ENCODE assay signal across 8 cellular contexts in genomic region chr2:137467246-137467862, GRCh38.
A peak's percentile ranks its signal among the peaks of the same experiment; 100 is the strongest.
DNase-seq lines count a peak whose midpoint lies in the region; ATAC-seq and TF ChIP-seq lines count a peak whose summit lies in the region.

No MANE protein-coding gene starts in this region.

- H3K4me3 Mint-ChIP-seq in MCF 10A (ENCODE audit: unreplicated experiment) (no peak overlapping the region), glutamatergic neuron (ENCODE audit: unreplicated experiment) (no peak overlapping the region)
- H3K4me3 Mint-ChIP-seq in stimulated activated naive B cell treated with anti-CD40 and anti-IgM and Interleukin-4, amounts not matched to agents 10 μg/mL and 1 μg/mL and 100 μg/mL, for 72 hours: no peak overlapping the region

- H4K20me1 ChIP-seq in GM23248 (ENCODE audit: insufficient read depth): no peaks in the 10 kb centered on the region

- no peak for TF ChIP-seq POLR2A in breast epithelium (IDR thresholded peaks at IDR 0.05)

- H3K36me3 ChIP-seq in breast epithelium: no peaks in the 10 kb centered on the region
- H3K36me3 ChIP-seq in GM23248 (ENCODE audit: low read depth): no peaks in the 10 kb centered on the region
- H3K36me3 ChIP-seq in SK-N-MC (ENCODE audit: insufficient read depth, low read length): no peaks in the 10 kb centered on the region

- no TSS peak for BruUV-seq in MCF 10A (replicated peaks; lab: Mats Ljungman, UMichigan)

- DNase-seq in MCF 10A (ENCODE audit: unreplicated experiment) (peak; percentile 73), breast epithelium (ENCODE audit: low spot score in 2 of 2) (no peak), GM23248 (peak; percentile 47), SK-N-MC (ENCODE audit: low read depth, low spot score) (peak; percentile 5), glutamatergic neuron (peak; percentile 60)
- DNase-seq in Jurkat, Clone E6-1 (ENCODE audit: low read depth, low spot score): peak; percentile 39
- peak; percentile 1 for DNase-seq in stimulated activated naive B cell treated with anti-CD40 and anti-IgM and Interleukin-4, amounts not matched to agents 10 μg/mL and 1 μg/mL and 100 μg/mL, for 72 hours
- DNase-seq in stimulated activated naive CD4-positive, alpha-beta T cell (lab: John Stamatoyannopoulos, UW): no peak

- no peak overlapping the region for H3K9ac ChIP-seq in GM23248
- no peak overlapping the region for H3K9ac ChIP-seq in SK-N-MC (ENCODE audit: insufficient read length)

- no peaks in the 10 kb centered on the region for H3F3A ChIP-seq in GM23248 (ENCODE audit: insufficient read depth)

- H3K4me1 Mint-ChIP-seq in MCF 10A (ENCODE audit: insufficient read depth, unreplicated experiment): no peaks in the 10 kb centered on the region
- H3K4me1 Mint-ChIP-seq in glutamatergic neuron (ENCODE audit: low read depth, unreplicated experiment): no peaks in the 10 kb centered on the region
- H3K4me1 Mint-ChIP-seq in stimulated activated naive B cell treated with anti-CD40 and anti-IgM and Interleukin-4, amounts not matched to agents 10 μg/mL and 1 μg/mL and 100 μg/mL, for 72 hours: no peaks in the 10 kb centered on the region

- in situ Hi-C loops in GM23248 (cut with MboI): no loop called here

- WGBS in GM23248 (ENCODE audit: low coverage in 1 of 2, low lambda C conversion rate in 2 of 2, missing lambda C conversion rate in 2 of 2), 2 experiments: 19 to 21% methylated on average over 3 of the region's 3 CpGs

- H3K27me3 Mint-ChIP-seq in MCF 10A (ENCODE audit: insufficient read depth, unreplicated experiment): no peaks in the 10 kb centered on the region
- no peaks in the 10 kb centered on the region for H3K27me3 Mint-ChIP-seq in glutamatergic neuron (ENCODE audit: unreplicated experiment)
- H3K27me3 Mint-ChIP-seq in stimulated activated naive B cell treated with anti-CD40 and anti-IgM and Interleukin-4, amounts not matched to agents 10 μg/mL and 1 μg/mL and 100 μg/mL, for 72 hours: no peaks in the 10 kb centered on the region

- no peaks in the 10 kb centered on the region for H3K79me2 ChIP-seq in GM23248 (ENCODE audit: insufficient read depth)

- ATAC-seq in stimulated activated naive B cell treated with anti-CD40 and anti-IgM and Interleukin-4, amounts not matched to agents 10 μg/mL and 1 μg/mL and 100 μg/mL, for 72 hours (replicated peaks): peak; percentile 56 to 61

- H3K27me3 ChIP-seq in breast epithelium (no peaks in the 10 kb centered on the region), GM23248 (replicated peaks; ENCODE audit: insufficient read depth) (no peaks in the 10 kb centered on the region)

- POLR2A ChIA-PET in MCF 10A (lab: Yijun Ruan, JAX): interaction anchor here (0.7 to 1.3 kb wide), 3 partner anchors 11 to 36 kb away, joined by 3 read pairs; no protein-coding TSS in a partner anchor

- peak; percentile 60 for TF ChIP-seq CTCF in MCF 10A (IDR thresholded peaks at IDR 0.05; ENCODE audit: unreplicated experiment)
- TF ChIP-seq CTCF in breast epithelium (IDR thresholded peaks at IDR 0.05): peak in 1 of 3 donors; percentile 33
- TF ChIP-seq CTCF in glutamatergic neuron (IDR thresholded peaks at IDR 0.05; ENCODE audit: partially characterized antibody, unreplicated experiment): peak; percentile 80

- H3K27ac ChIP-seq in breast epithelium (no peak overlapping the region), GM23248 (no peak overlapping the region), SK-N-MC (no peak overlapping the region)

- no peaks in the 10 kb centered on the region for H3K4me1 ChIP-seq in breast epithelium
- no peaks in the 10 kb centered on the region for H3K4me1 ChIP-seq in GM23248 (ENCODE audit: insufficient read depth)

- intact Hi-C loops in MCF 10A (cut with micrococcal nuclease) (loop anchor here (1.0 to 10.0 kb wide), 4 partner anchors 192 to 535 kb away; no protein-coding TSS in a partner anchor), breast epithelium (cut with DNase I; ENCODE audit: low total_unique reads) (no loop called here)

- H3K9me2 ChIP-seq in GM23248 (ENCODE audit: insufficient read depth): no peaks in the 10 kb centered on the region

- CTCF ChIA-PET in MCF 10A (lab: Yijun Ruan, JAX): interaction anchor here (0.5 to 2.4 kb wide), 24 partner anchors 10 to 629 kb away, joined by 3 to 17 read pairs (median 4); no protein-coding TSS in a partner anchor

- H3K9me3 Mint-ChIP-seq in MCF 10A (ENCODE audit: unreplicated experiment): no peaks in the 10 kb centered on the region
- H3K9me3 Mint-ChIP-seq in glutamatergic neuron (ENCODE audit: unreplicated experiment): peaks cover under 1% of the 10 kb centered on the region
- no peaks in the 10 kb centered on the region for H3K9me3 Mint-ChIP-seq in stimulated activated naive B cell treated with anti-CD40 and anti-IgM and Interleukin-4, amounts not matched to agents 10 μg/mL and 1 μg/mL and 100 μg/mL, for 72 hours

- no peaks in the 10 kb centered on the region for H3K9me3 ChIP-seq in breast epithelium
- no peaks in the 10 kb centered on the region for H3K9me3 ChIP-seq in GM23248 (ENCODE audit: low read depth)
- no peaks in the 10 kb centered on the region for H3K9me3 ChIP-seq in SK-N-MC (ENCODE audit: low read depth, low read length)

- H3K27ac Mint-ChIP-seq in MCF 10A (ENCODE audit: low read depth, unreplicated experiment) (no peak overlapping the region), glutamatergic neuron (ENCODE audit: unreplicated experiment) (no peak overlapping the region)
- H3K27ac Mint-ChIP-seq in stimulated activated naive B cell treated with anti-CD40 and anti-IgM and Interleukin-4, amounts not matched to agents 10 μg/mL and 1 μg/mL and 100 μg/mL, for 72 hours: no peak overlapping the region

- no peak overlapping the region for H2AFZ ChIP-seq in GM23248

- no peak overlapping the region for H3K4me2 ChIP-seq in GM23248 (ENCODE audit: unreplicated experiment)

- H3K4me3 ChIP-seq in breast epithelium (no peak overlapping the region), GM23248 (no peak overlapping the region), SK-N-MC (no peak overlapping the region)
- no peak overlapping the region for H3K4me3 ChIP-seq in Jurkat, Clone E6-1 (ENCODE audit: low read length)

- H3K36me3 Mint-ChIP-seq in MCF 10A (ENCODE audit: insufficient read depth, unreplicated experiment): no peaks in the 10 kb centered on the region
- H3K36me3 Mint-ChIP-seq in glutamatergic neuron (ENCODE audit: unreplicated experiment): no peaks in the 10 kb centered on the region
- no peaks in the 10 kb centered on the region for H3K36me3 Mint-ChIP-seq in stimulated activated naive B cell treated with anti-CD40 and anti-IgM and Interleukin-4, amounts not matched to agents 10 μg/mL and 1 μg/mL and 100 μg/mL, for 72 hours

Comparison
In these comparisons a context has a peak if more than half of its experiments do, and no peak if none do; other contexts are left out.
1. DNase-seq: peak in MCF 10A (single experiment), GM23248 (single experiment), Jurkat, Clone E6-1 (single experiment), SK-N-MC (single experiment), glutamatergic neuron (single experiment) and stimulated activated naive B cell treated with anti-CD40 and anti-IgM and Interleukin-4, amounts not matched to agents 10 μg/mL and 1 μg/mL and 100 μg/mL, for 72 hours (single experiment); none in breast epithelium (0 of 2) and stimulated activated naive CD4-positive, alpha-beta T cell (0 of 6).